In genomic region chr6:144335914-144336313, GRCh38 we compare ENCODE assay signal across 9 cellular contexts. TPM values are rescaled to one million over a fixed set of nuclear protein-coding genes. Genes with fewer than 3 reads are reported as not detected.
DNase-seq lines count a peak whose midpoint lies in the region; ATAC-seq, FAIRE-seq and TF ChIP-seq lines count a peak whose summit lies in the region.
"Had no signal": no experiment of that assay in that cellular context is flagged by ENCODE, and none has a peak within 500 bp of the region (broad histone marks: within the 10 kb centered on the region; RNA-seq: fewer than 3 reads in every experiment).

No MANE protein-coding gene starts in this region.

- H3K4me3 ChIP-seq in pancreas: no peak overlapping the region
- no peak overlapping the region for H3K4me3 ChIP-seq in adrenal gland

- no peak for DNase-seq in pancreas
- no peak for DNase-seq in globus pallidus (ENCODE audit: low spot score)
- no peak for DNase-seq in adrenal gland
- DNase-seq in C1 segment of cervical spinal cord (lab: John Stamatoyannopoulos, UW): no peak
- DNase-seq in NOMO-1 treated with DMSO at 0.1 percent for 48 hours (lab: John Stamatoyannopoulos, UW; ENCODE audit: unreplicated experiment): no peak

- H3K36me3 ChIP-seq in pancreas (no peaks in the 10 kb centered on the region), adrenal gland (replicated peaks in 1 of 2) (no peaks in the 10 kb centered on the region)

- ATAC-seq in GM18909 (IDR thresholded peaks at IDR 0.05; ENCODE audit: poor library complexity, unreplicated experiment) (peak; percentile 75), HG02852 (IDR thresholded peaks at IDR 0.05; ENCODE audit: unreplicated experiment) (peak; percentile 50), pancreas (peak; percentile 49 to 66 (median 53))

- H3K9me3 ChIP-seq in pancreas: no peaks in the 10 kb centered on the region
- no peaks in the 10 kb centered on the region for H3K9me3 ChIP-seq in adrenal gland (replicated peaks in 1 of 3)

- H3K27ac Mint-ChIP-seq in T-helper 1 cell treated with Interleukin-12 subunit alpha and Interleukin-12 subunit beta and Interleukin-4 antibody, amounts not matched to agents 30 μg/mL and 1 μg/mL, for 36 hours: peak overlapping the region; percentile 84

- H3K4me3 Mint-ChIP-seq in T-helper 1 cell treated with Interleukin-12 subunit alpha and Interleukin-12 subunit beta and Interleukin-4 antibody, amounts not matched to agents 30 μg/mL and 1 μg/mL, for 36 hours: peak overlapping the region; percentile 83

- intact Hi-C loops in pancreas (cut with DNase I) (no loop called here), adrenal gland (cut with DNase I) (no loop called here)

- H3K27me3 ChIP-seq in pancreas: no peaks in the 10 kb centered on the region
- H3K27me3 ChIP-seq in adrenal gland: no peaks in the 10 kb centered on the region

- TF ChIP-seq CTCF in pancreas (IDR thresholded peaks at IDR 0.05): no peak
- no peak for TF ChIP-seq CTCF in adrenal gland (IDR thresholded peaks at IDR 0.05)

- H3K4me1 Mint-ChIP-seq in T-helper 1 cell treated with Interleukin-12 subunit alpha and Interleukin-12 subunit beta and Interleukin-4 antibody, amounts not matched to agents 30 μg/mL and 1 μg/mL, for 36 hours (ENCODE audit: low read depth): peaks cover 43% of the 10 kb centered on the region

- peaks cover 3% of the 10 kb centered on the region for H3K36me3 Mint-ChIP-seq in T-helper 1 cell treated with Interleukin-12 subunit alpha and Interleukin-12 subunit beta and Interleukin-4 antibody, amounts not matched to agents 30 μg/mL and 1 μg/mL, for 36 hours (ENCODE audit: low read depth)

- H3K4me1 ChIP-seq in pancreas (peaks cover 18 to 38% (median 25%) of the 10 kb centered on the region in 3 donors), adrenal gland (replicated peaks in 1 of 2) (peaks cover 28 to 36% of the 10 kb centered on the region in 2 donors)

- no peaks in the 10 kb centered on the region for H3K27me3 Mint-ChIP-seq in T-helper 1 cell treated with Interleukin-12 subunit alpha and Interleukin-12 subunit beta and Interleukin-4 antibody, amounts not matched to agents 30 μg/mL and 1 μg/mL, for 36 hours (ENCODE audit: low read depth)

- H3K9me3 Mint-ChIP-seq in T-helper 1 cell treated with Interleukin-12 subunit alpha and Interleukin-12 subunit beta and Interleukin-4 antibody, amounts not matched to agents 30 μg/mL and 1 μg/mL, for 36 hours: no peaks in the 10 kb centered on the region

- H3K27ac ChIP-seq in pancreas (peak overlapping the region in 2 of 4 donors; percentile 48 to 59), adrenal gland (no peak overlapping the region)

- 34 to 36% methylated on average over 5 of the region's 5 CpGs for WGBS in pancreas, 2 donors
- WGBS in adrenal gland, 4 donors: 92 to 96% (median 95%) methylated on average over 5 of the region's 5 CpGs

- no peak for FAIRE-seq in pancreas (lab: Jason Lieb, UNC)
- FAIRE-seq: endometrium had no signal

- TF ChIP-seq POLR2A in adrenal gland (IDR thresholded peaks at IDR 0.05): no peak

RNA-seq across cellular contexts. Expression of gene UTRN, which starts 50.8 kb away (rescaled TPM):
- 100 to 1,000 TPM in 1 of 6 donors, 10 to 100 TPM in 5; 80.6 to 116 (median 84.8) TPM for total RNA-seq in pancreas
- 10 to 100 TPM in 1 of 2 donors, 1 to 10 TPM in 1; 10.0 to 19.3 TPM for polyA plus RNA-seq in pancreas
- 100 to 1,000 TPM in 6 of 8 donors, 10 to 100 TPM in 2; 79.6 to 194 (median 125) TPM for total RNA-seq in adrenal gland
- polyA plus RNA-seq in adrenal gland: 10 to 100 TPM in 2 of 3 donors, 1 to 10 TPM in 1; 7.6 to 23.0 (median 19.5) TPM
